Comparison of ENCODE assay signal across 12 cellular contexts in genomic region chr19:15294591-15294990, GRCh38. TPM values are rescaled to one million over a fixed set of nuclear protein-coding genes. Genes with fewer than 3 reads are reported as not detected.
A peak's percentile ranks its signal among the peaks of the same experiment; 100 is the strongest.
DNase-seq lines count a peak whose midpoint lies in the region; ATAC-seq and TF ChIP-seq lines count a peak whose summit lies in the region.
"Had no signal": no experiment of that assay in that cellular context is flagged by ENCODE, and none has a peak within 500 bp of the region (broad histone marks: within the 10 kb centered on the region; RNA-seq: fewer than 3 reads in every experiment).

No MANE protein-coding gene starts in this region.

- H3K4me1 ChIP-seq in testis: peaks cover 65% of the 10 kb centered on the region

- H3K27me3 ChIP-seq in testis: no peaks in the 10 kb centered on the region

- H3K4me1 Mint-ChIP-seq in activated T-cell treated with anti-CD3 and anti-CD28 coated beads, Interleukin-2, amount 50 U/mL, for 72 hours (ENCODE audit: low read depth): peaks cover 100% of the 10 kb centered on the region

- no peak overlapping the region for H3K4me3 ChIP-seq in testis

- H3K4me3 Mint-ChIP-seq in activated T-cell treated with anti-CD3 and anti-CD28 coated beads, Interleukin-2, amount 50 U/mL, for 72 hours: peak overlapping the region; percentile 61 to 87

- CTCF ChIA-PET in RWPE1 (lab: Yijun Ruan, JAX): interaction anchor here (0.6 kb wide), 1 partner anchor 406 kb away, joined by 3 read pairs; no protein-coding TSS in a partner anchor

- DNase-seq in activated T-cell treated with anti-CD3 and anti-CD28 coated beads, Interleukin-2, amount 50 U/mL, for 72 hours: peak in 1 of 2 donors; percentile 28
- no peak for DNase-seq in activated T-cell treated with anti-CD3 and anti-CD28 coated beads for 4 hours
- no peak for DNase-seq in RWPE1 (ENCODE audit: low spot score)
- peak; percentile 78 for DNase-seq in Right ventricle myocardium superior
- peak; percentile 28 for DNase-seq in testis
- no peak for DNase-seq in putamen (ENCODE audit: low spot score)
- no peak for DNase-seq in RKO (ENCODE audit: low spot score)
- DNase-seq: activated CD4-positive, alpha-beta T cell treated with anti-CD3 and anti-CD28 coated beads for 48 hours; AML-193; NCI-H1048 had no signal

- no peaks in the 10 kb centered on the region for H3K9me3 Mint-ChIP-seq in activated T-cell treated with anti-CD3 and anti-CD28 coated beads, Interleukin-2, amount 50 U/mL, for 72 hours

- TF ChIP-seq CTCF in RWPE1 (conservative IDR thresholded peaks at IDR 0.05; ENCODE audit: low read depth) (no peak), testis (IDR thresholded peaks at IDR 0.05) (no peak)

- POLR2A ChIA-PET in RWPE1 (lab: Yijun Ruan, JAX; ENCODE audit: low non-redundant PET): no interaction called here

- no peak for TF ChIP-seq POLR2A in testis (IDR thresholded peaks at IDR 0.05)

- H3K27ac Mint-ChIP-seq in activated T-cell treated with anti-CD3 and anti-CD28 coated beads, Interleukin-2, amount 50 U/mL, for 72 hours: peak overlapping the region; percentile 92

- no peaks in the 10 kb centered on the region for H3K27me3 Mint-ChIP-seq in activated T-cell treated with anti-CD3 and anti-CD28 coated beads, Interleukin-2, amount 50 U/mL, for 72 hours (ENCODE audit: low read depth)

- H3K27ac ChIP-seq in RWPE1 (peak overlapping the region; percentile 89), testis (no peak overlapping the region)

- no peaks in the 10 kb centered on the region for H3K36me3 ChIP-seq in testis (ENCODE audit: low read depth, missing control alignments)

- intact Hi-C loops in Right ventricle myocardium superior (cut with DNase I) (no loop called here), testis (cut with DNase I; ENCODE audit: low total_unique reads) (no loop called here)

- no peaks in the 10 kb centered on the region for H3K9me3 ChIP-seq in testis

- ATAC-seq in activated T-cell treated with anti-CD3 and anti-CD28 coated beads, Interleukin-2, amount 50 U/mL, for 72 hours (replicated peaks in 1 of 2): peak; percentile 60 to 65
- ATAC-seq in Right ventricle myocardium superior (ENCODE audit: poor library complexity) (peak; percentile 57), GM21526 (IDR thresholded peaks at IDR 0.05; ENCODE audit: low FRiP score, unreplicated experiment) (no peak)
- ATAC-seq: Panc1 had no signal

- WGBS in testis, 2 donors: 40 to 48% methylated on average over 5 of the region's 5 CpGs

- H3K36me3 Mint-ChIP-seq in activated T-cell treated with anti-CD3 and anti-CD28 coated beads, Interleukin-2, amount 50 U/mL, for 72 hours (ENCODE audit: insufficient read depth in 2 of 2): peaks cover 4 to 27% of the 10 kb centered on the region in 2 donors

RNA-seq across cellular contexts. Expression of gene BRD4, which starts 37.7 kb away (rescaled TPM):
- total RNA-seq in activated T-cell treated with anti-CD3 and anti-CD28 coated beads, Interleukin-2, amount 50 U/mL, for 72 hours: 100 to 1,000 TPM; 161 to 187 TPM
- total RNA-seq in Right ventricle myocardium superior: 55.1 TPM
- 100 to 1,000 TPM; 106 to 109 TPM for total RNA-seq in testis
- 59.2 TPM for polyA plus RNA-seq in testis (ENCODE audit: insufficient read depth, low read depth, low replicate concordance)

Comparison
In these comparisons a context has a peak if more than half of its experiments do, and no peak if none do; other contexts are left out.
1. DNase-seq: peak in Right ventricle myocardium superior (single experiment) and testis (single experiment); none in activated T-cell treated with anti-CD3 and anti-CD28 coated beads for 4 hours (single experiment), RWPE1 (single experiment), putamen (single experiment) and RKO (single experiment).